In genomic region chr10:6320320-6321010, GRCh38 we compare ENCODE assay signal across 14 cellular contexts.
DNase-seq lines count a peak whose midpoint lies in the region; ATAC-seq and TF ChIP-seq lines count a peak whose summit lies in the region.
"Had no signal": no experiment of that assay in that cellular context is flagged by ENCODE, and none has a peak within 500 bp of the region (broad histone marks: within the 10 kb centered on the region; RNA-seq: fewer than 3 reads in every experiment).

No MANE protein-coding gene starts in this region.

- H3K4me3 Mint-ChIP-seq in activated naive CD8-positive, alpha-beta T cell treated with anti-CD3 and anti-CD28 coated beads, Interleukin-2, amount 50 U/mL, for 24 hours = no peak overlapping the region
- no peak overlapping the region for H3K4me3 Mint-ChIP-seq in HFFc6
- H3K4me3 Mint-ChIP-seq: natural killer cell had no signal

- CTCF ChIA-PET in GM10248 (lab: Yijun Ruan, JAX) = interaction anchor here (0.9 to 1.3 kb wide), 4 partner anchors 8 to 81 kb away, joined by 3 to 4 read pairs (median 4); no protein-coding TSS in a partner anchor

- H3K27ac Mint-ChIP-seq in activated naive CD8-positive, alpha-beta T cell treated with anti-CD3 and anti-CD28 coated beads, Interleukin-2, amount 50 U/mL, for 24 hours = no peak overlapping the region
- no peak overlapping the region for H3K27ac Mint-ChIP-seq in HFFc6
- H3K27ac Mint-ChIP-seq: natural killer cell had no signal

- POLR2A ChIA-PET in GM10248 (lab: Yijun Ruan, JAX) = interaction anchor here (0.6 kb wide), 1 partner anchor 33 kb away, joined by 3 read pairs; no protein-coding TSS in a partner anchor

- peak; percentile 34 for DNase-seq in GM10248 (ENCODE audit: extremely low spot score)
- DNase-seq in activated naive CD8-positive, alpha-beta T cell treated with anti-CD3 and anti-CD28 coated beads, Interleukin-2, amount 50 U/mL, for 24 hours = no peak
- DNase-seq in HFFc6 = no peak
- no peak for DNase-seq in NCI-H748 treated with DMSO at 0.1 percent for 48 hours (lab: John Stamatoyannopoulos, UW)
- no peak for DNase-seq in T1000 (lab: John Stamatoyannopoulos, UW)
- no peak for DNase-seq in DMS153 (lab: John Stamatoyannopoulos, UW)
- DNase-seq: cerebellar nuclear complex, islet precursor cell, natural killer cell, NCI-H345, small intestine, WERI-Rb-1 had no signal

- H3K9me3 Mint-ChIP-seq in activated naive CD8-positive, alpha-beta T cell treated with anti-CD3 and anti-CD28 coated beads, Interleukin-2, amount 50 U/mL, for 24 hours = no peaks in the 10 kb centered on the region
- no peaks in the 10 kb centered on the region for H3K9me3 Mint-ChIP-seq in HFFc6
- H3K9me3 Mint-ChIP-seq: natural killer cell had no signal

- no peaks in the 10 kb centered on the region for H3K27me3 Mint-ChIP-seq in activated naive CD8-positive, alpha-beta T cell treated with anti-CD3 and anti-CD28 coated beads, Interleukin-2, amount 50 U/mL, for 24 hours
- H3K27me3 Mint-ChIP-seq in HFFc6 (ENCODE audit: insufficient read depth) = peaks cover 2% of the 10 kb centered on the region

- H3K36me3 Mint-ChIP-seq in activated naive CD8-positive, alpha-beta T cell treated with anti-CD3 and anti-CD28 coated beads, Interleukin-2, amount 50 U/mL, for 24 hours (ENCODE audit: low read depth) = no peaks in the 10 kb centered on the region
- H3K36me3 Mint-ChIP-seq in HFFc6 (ENCODE audit: low read depth) = no peaks in the 10 kb centered on the region
- H3K36me3 Mint-ChIP-seq: natural killer cell had no signal

- peaks cover 7% of the 10 kb centered on the region for H3K4me1 Mint-ChIP-seq in activated naive CD8-positive, alpha-beta T cell treated with anti-CD3 and anti-CD28 coated beads, Interleukin-2, amount 50 U/mL, for 24 hours
- no peaks in the 10 kb centered on the region for H3K4me1 Mint-ChIP-seq in HFFc6 (ENCODE audit: low read depth)
- H3K4me1 Mint-ChIP-seq: natural killer cell had no signal

- no peak for TF ChIP-seq CTCF in GM10248 (IDR thresholded peaks at IDR 0.05; ENCODE audit: control extremely low read depth, extremely low read depth, low read depth, missing control alignments)
- TF ChIP-seq CTCF in HFFc6 (IDR thresholded peaks at IDR 0.05) = no peak

- peak; percentile 56 for ATAC-seq in GM19395 (IDR thresholded peaks at IDR 0.05; ENCODE audit: unreplicated experiment)
- peak; percentile 93 for ATAC-seq in HG03064 (IDR thresholded peaks at IDR 0.05; ENCODE audit: low read depth, unreplicated experiment)
- ATAC-seq in activated naive CD8-positive, alpha-beta T cell treated with anti-CD3 and anti-CD28 coated beads, Interleukin-2, amount 50 U/mL, for 24 hours = peak; percentile 43
- ATAC-seq: natural killer cell had no signal

Comparison
In these comparisons a context has a peak if more than half of its experiments do, and no peak if none do; other contexts are left out.
1. ATAC-seq: peak in every context shown above with its lines; median percentile 93 in HG03064; 56 in GM19395; 43 in activated naive CD8-positive, alpha-beta T cell treated with anti-CD3 and anti-CD28 coated beads, Interleukin-2, amount 50 U/mL, for 24 hours.